ENCODE assay signal across 18 cellular contexts in genomic region chr7:132135986-132136385, GRCh38.
"Had no signal": no experiment of that assay in that cellular context is flagged by ENCODE, and none has a peak within 500 bp of the region (broad histone marks: within the 10 kb centered on the region; RNA-seq: fewer than 3 reads in every experiment).

No MANE protein-coding gene starts in this region.

- H3K9me3 ChIP-seq: left ventricle myocardium inferior, lower lobe of right lung, neutrophil, stomach had no signal

- ATAC-seq: esophagus mucosa; left cardiac atrium; lower lobe of right lung; naive thymus-derived CD4-positive, alpha-beta T cell; sciatic nerve had no signal

- H3K4me3 ChIP-seq: dorsolateral prefrontal cortex, left ventricle myocardium inferior, lower lobe of right lung, stomach had no signal

- H3K27ac Mint-ChIP-seq: memory B cell; naive thymus-derived CD4-positive, alpha-beta T cell; nephron progenitor cell had no signal

- H3K27me3 ChIP-seq: dorsolateral prefrontal cortex, neutrophil, stomach had no signal

- H3K4me1 Mint-ChIP-seq: memory B cell, nephron progenitor cell had no signal

- H3K27ac ChIP-seq: dorsolateral prefrontal cortex, left ventricle myocardium inferior, lower lobe of right lung, neutrophil, stomach had no signal

- H3K4me3 Mint-ChIP-seq: memory B cell; naive thymus-derived CD4-positive, alpha-beta T cell; nephron progenitor cell had no signal

- H3K4me1 ChIP-seq: lower lobe of right lung, stomach had no signal

- H3K36me3 Mint-ChIP-seq: memory B cell; naive thymus-derived CD4-positive, alpha-beta T cell had no signal

- H3K9me3 Mint-ChIP-seq: memory B cell, nephron progenitor cell had no signal

- DNase-seq: cortex of kidney; dorsolateral prefrontal cortex; effector CD8-positive, alpha-beta T cell; left cardiac atrium; left ventricle myocardium inferior; lower lobe of right lung; midbrain; naive thymus-derived CD4-positive, alpha-beta T cell; nephron progenitor cell; stimulated activated CD4-positive, alpha-beta T cell treated with anti-CD3 and anti-CD28 coated beads, Interleukin-12 subunit alpha, Interleukin-12 subunit beta, amount 100 ng/mL, for 4 hours; stimulated activated naive CD4-positive, alpha-beta T cell; stomach; substantia nigra; trophoblast cell had no signal

- H3K36me3 ChIP-seq: lower lobe of right lung, neutrophil had no signal
